Comparison of ENCODE assay signal across 27 cellular contexts in the genomic region with DNA sequence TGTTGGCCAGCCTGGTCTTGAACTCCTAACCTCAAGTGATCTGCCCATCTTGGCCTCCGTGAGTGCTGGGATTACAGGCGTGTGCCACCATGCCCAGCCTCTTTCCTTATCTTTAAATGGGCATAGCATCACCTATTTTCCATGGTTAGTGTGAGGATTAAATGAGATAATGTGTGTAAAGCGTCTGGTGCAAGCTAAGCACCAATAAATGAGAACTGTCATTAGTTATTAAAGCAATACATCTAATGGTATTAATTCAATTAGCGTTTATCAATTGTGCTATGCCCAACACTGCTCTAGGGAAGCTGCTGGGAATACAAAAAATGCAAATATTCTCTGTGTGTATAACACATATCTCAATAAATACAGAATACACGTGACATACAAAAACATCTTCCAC.
"Had no signal": no experiment of that assay in that cellular context is flagged by ENCODE, and none has a peak within 500 bp of the region (broad histone marks: within the 10 kb centered on the region; RNA-seq: fewer than 3 reads in every experiment).

No MANE protein-coding gene starts in this region.

- H3K27ac ChIP-seq: stomach, suprapubic skin, testis, thoracic aorta, thyroid gland, tibial artery, tibial nerve, transverse colon, upper lobe of left lung, upper lobe of right lung, uterus, vagina had no signal

- H3K27me3 ChIP-seq: stomach, suprapubic skin, testis, thyroid gland, tibial artery, tibial nerve, transverse colon, upper lobe of left lung, upper lobe of right lung, uterus, vagina had no signal

- FAIRE-seq: urothelium cell line had no signal

- H3K4me3 ChIP-seq: stomach, suprapubic skin, testis, thoracic aorta, thyroid gland, tibial artery, tibial nerve, transverse colon, upper lobe of left lung, upper lobe of right lung, uterus, vagina had no signal

- H3K4me1 ChIP-seq: testis, thyroid gland, transverse colon, uterus had no signal

- ATAC-seq: stimulated activated effector memory CD8-positive, alpha-beta T cell treated with anti-CD3 and anti-CD28 coated beads, Interleukin-12 subunit alpha, Interleukin-12 subunit beta, amount 100 ng/mL, for 72 hours; stimulated activated memory B cell treated with anti-CD40 and anti-IgM and Interleukin-4, amounts not matched to agents 10 μg/mL and 1 μg/mL and 100 μg/mL, for 72 hours; stimulated activated naive B cell treated with anti-CD40 and anti-IgM and Interleukin-4, amounts not matched to agents 10 μg/mL and 1 μg/mL and 100 μg/mL, for 72 hours; stimulated activated naive CD8-positive, alpha-beta T cell treated with anti-CD3 and anti-CD28 coated beads, Interleukin-15, amount 100 ng/mL, for 72 hours; stimulated activated naive CD8-positive, alpha-beta T cell treated with anti-CD3 and anti-CD28 coated beads, Interleukin-15, Interleukin-2, amounts not matched to agents 100 U/mL and 50 U/mL, for 24 hours; upper lobe of right lung had no signal

- H3K9me3 ChIP-seq: stomach, suprapubic skin, testis, thoracic aorta, thyroid gland, tibial artery, tibial nerve, transverse colon, upper lobe of left lung, upper lobe of right lung, uterus, vagina had no signal

- DNase-seq: stimulated activated CD4-positive, alpha-beta T cell treated with anti-CD3 and anti-CD28 coated beads, Interleukin-2, amount 100 ng/mL, for 48 hours; stimulated activated CD4-positive, alpha-beta T cell treated with anti-CD3 and anti-CD28 coated beads, Interleukin-4, amount 100 ng/mL, for 1 hour; stimulated activated CD4-positive, alpha-beta T cell treated with anti-CD3 and anti-CD28 coated beads, Interleukin-4, amount 100 ng/mL, for 24 hours; stimulated activated CD4-positive, alpha-beta T cell treated with anti-CD3 and anti-CD28 coated beads, Interleukin-4, amount 100 ng/mL, for 4 hours; stimulated activated CD8-positive, alpha-beta memory T cell treated with anti-CD3 and anti-CD28 coated beads, Interleukin-4, amount 100 ng/mL, for 48 hours; stimulated activated naive B cell treated with anti-CD40 and anti-IgM and Interleukin-4, amounts not matched to agents 10 μg/mL and 1 μg/mL and 100 μg/mL, for 72 hours; stimulated activated naive CD4-positive, alpha-beta T cell; stimulated activated naive CD4-positive, alpha-beta T cell treated with Interleukin-2 at 50 U/mL for 16 hours; stimulated activated naive CD8-positive, alpha-beta T cell treated with anti-CD3 and anti-CD28 coated beads, Interleukin-15, amount 100 ng/mL, for 72 hours; stimulated activated naive CD8-positive, alpha-beta T cell treated with anti-CD3 and anti-CD28 coated beads, Interleukin-15, Interleukin-2, amounts not matched to agents 100 U/mL and 50 U/mL, for 24 hours; stomach; substantia nigra; testis; thyroid gland; tibial artery; transverse colon; trophoblast cell; upper lobe of left lung; upper lobe of right lung; uterus had no signal

- H3K36me3 ChIP-seq: suprapubic skin, thoracic aorta, thyroid gland, upper lobe of left lung, upper lobe of right lung, uterus, vagina had no signal
